In genomic region chr17:38872671-38873385, GRCh38 we compare ENCODE assay signal across 8 cellular contexts. TPM values are rescaled to one million over a fixed set of nuclear protein-coding genes. Genes with fewer than 3 reads are reported as not detected.
DNase-seq lines count a peak whose midpoint lies in the region; ATAC-seq and TF ChIP-seq lines count a peak whose summit lies in the region.

No MANE protein-coding gene starts in this region.

- H3K4me2 ChIP-seq in IMR-90 (ENCODE audit: low read depth, low read length), result peak overlapping the region; percentile 92

- CTCF ChIA-PET in AG04450 (lab: Charles Lee) (interaction anchor here (0.6 to 0.8 kb wide), 2 partner anchors 27 to 280 kb away, joined by 3 to 6 read pairs; no protein-coding TSS in a partner anchor), IMR-90 (lab: Yijun Ruan, JAX) (interaction anchor here (0.5 kb wide), 1 partner anchor 362 kb away, joined by 3 read pairs; no protein-coding TSS in a partner anchor)

- no peak overlapping the region for H2BK20ac ChIP-seq in IMR-90 (ENCODE audit: low read depth, low read length)

- peak overlapping the region; percentile 99 for H2AK9ac ChIP-seq in IMR-90 (replicated peaks; ENCODE audit: low read depth, low read length, poor library complexity)

- no peak overlapping the region for H3K18ac ChIP-seq in IMR-90 (ENCODE audit: low read depth, low read length)

- H3K36me3 Mint-ChIP-seq in naive B cell, result peaks cover 0 to 5% of the 10 kb centered on the region in 2 donors

- H3K4me1 ChIP-seq in IMR-90 (ENCODE audit: control insufficient read depth, insufficient read depth, low read length) (peaks cover 49% of the 10 kb centered on the region), body of pancreas (peaks cover 68% of the 10 kb centered on the region), HAP-1 (peaks cover 28% of the 10 kb centered on the region)

- H3K27me3 ChIP-seq in AG04450 (ENCODE audit: control insufficient read depth, insufficient read depth, low read length), result no peaks in the 10 kb centered on the region
- no peaks in the 10 kb centered on the region for H3K27me3 ChIP-seq in IMR-90 (ENCODE audit: control insufficient read depth, insufficient read depth, low read length)
- H3K27me3 ChIP-seq in body of pancreas, result no peaks in the 10 kb centered on the region
- no peaks in the 10 kb centered on the region for H3K27me3 ChIP-seq in HAP-1 (ENCODE audit: low read depth)

- peak overlapping the region; percentile 77 for H3K23ac ChIP-seq in IMR-90 (ENCODE audit: low read depth, low read length)

- H3K56ac ChIP-seq in IMR-90 (ENCODE audit: extremely low read depth, insufficient read depth, low read length), result no peak overlapping the region

- H2BK120ac ChIP-seq in IMR-90 (ENCODE audit: low read depth, low read length), result no peak overlapping the region

- peak overlapping the region; percentile 47 to 99 (median 83) for H3K27ac Mint-ChIP-seq in naive B cell

- no peak overlapping the region for H2BK15ac ChIP-seq in IMR-90 (ENCODE audit: low read depth, low read length)

- H3K27ac ChIP-seq in AG04450 (ENCODE audit: low read depth, low read length), result no peak overlapping the region
- H3K27ac ChIP-seq in IMR-90 (ENCODE audit: insufficient read depth, low read length), result peak overlapping the region; percentile 8; the same call in 1 of the 2 replicates
- peak overlapping the region; percentile 91 to 96 (median 94) for H3K27ac ChIP-seq in body of pancreas

- no TSS peak for BruUV-seq in IMR-90 (replicated peaks; lab: Mats Ljungman, UMichigan)

- peak overlapping the region; percentile 93; the same call in 1 of the 2 replicates for H3K9ac ChIP-seq in IMR-90 (ENCODE audit: low read depth, low read length)

- no peak overlapping the region for H4K91ac ChIP-seq in IMR-90 (ENCODE audit: insufficient read depth, low read depth, low read length)

- no peak for TF ChIP-seq CTCF in AG04450 (IDR thresholded peaks at IDR 0.05; ENCODE audit: low read depth, low read length)
- no peak for TF ChIP-seq CTCF in IMR-90 (conservative IDR thresholded peaks at IDR 0.05; ENCODE audit: low read depth, low read length)
- no peak for TF ChIP-seq CTCF in body of pancreas (IDR thresholded peaks at IDR 0.05)

- in situ Hi-C loops in IMR-90 (cut with MboI; ENCODE audit: low sequenced_read_pairs), result no loop called here
- in situ Hi-C loops in HAP-1 (cut with MboI; ENCODE audit: low sequenced_read_pairs), result no loop called here

- DNase-seq in AG04450 (ENCODE audit: low read depth, low spot score) (no peak), IMR-90 (no peak), body of pancreas (peak; percentile 69 to 88 (median 79)), naive B cell (no peak), H4 (ENCODE audit: low spot score) (no peak), kidney glomerular epithelial cell (lab: John Stamatoyannopoulos, UW) (no peak), HAP-1 (ENCODE audit: low spot score in 2 of 2) (no peak)

- H2BK5ac ChIP-seq in IMR-90 (ENCODE audit: low read depth, low read length, poor library complexity, severe bottlenecking), result peak overlapping the region; percentile 9

- no peak overlapping the region for H4K8ac ChIP-seq in IMR-90 (ENCODE audit: low read depth in 2 of 2, low read length in 2 of 2)

- peaks cover 36% of the 10 kb centered on the region for H3K9me1 ChIP-seq in IMR-90 (ENCODE audit: insufficient read depth, low read length)

- peak overlapping the region in 7 of 8 donors; percentile 57 to 100 (median 99) for H3K4me3 Mint-ChIP-seq in naive B cell

- H4K20me1 ChIP-seq in IMR-90 (ENCODE audit: insufficient read depth, low read length), result peaks cover 73% of the 10 kb centered on the region

- peak overlapping the region; percentile 87 for H2AK5ac ChIP-seq in IMR-90 (ENCODE audit: low read depth, low read length)

- TF ChIP-seq POLR2A in IMR-90 (IDR thresholded peaks at IDR 0.05; ENCODE audit: low read depth, low read length), result no peak
- peak in 1 of 3 donors; percentile 34 for TF ChIP-seq POLR2A in body of pancreas (IDR thresholded peaks at IDR 0.05)

- H3K4me3 ChIP-seq in AG04450 (ENCODE audit: low read depth, low read length), result peak overlapping the region; percentile 98
- peak overlapping the region; percentile 5; the same call in 1 of the 2 replicates for H3K4me3 ChIP-seq in IMR-90 (ENCODE audit: insufficient read depth, low read depth, low read length)
- H3K4me3 ChIP-seq in body of pancreas, result no peak overlapping the region
- no peak overlapping the region for H3K4me3 ChIP-seq in HAP-1

- intact Hi-C loops in IMR-90 (cut with micrococcal nuclease), result loop anchor here (5.0 kb wide), 1 partner anchor 121 kb away; the partner anchor contains the start of gene PSMB3
- intact Hi-C loops in body of pancreas (cut with DNase I), result no loop called here

- H3K27me3 Mint-ChIP-seq in naive B cell, result no peaks in the 10 kb centered on the region

- TF ChIP-seq RAD21 in IMR-90 (IDR thresholded peaks at IDR 0.05; ENCODE audit: low read length), result no peak

- H3K14ac ChIP-seq in IMR-90 (replicated peaks; ENCODE audit: low read depth, low read length), result peak overlapping the region; percentile 57; the same call in 1 of the 2 replicates

- peaks cover 0 to 61% of the 10 kb centered on the region in 2 experiments; a peak in 2 of 4 replicates for H3K79me1 ChIP-seq in IMR-90 (ENCODE audit: low read depth in 1 of 2, low read length in 2 of 2)

- POLR2A ChIA-PET in AG04450 (lab: Yijun Ruan, JAX), result interaction anchor here (0.6 to 6.5 kb wide), 5 partner anchors 11 to 74 kb away, joined by 3 to 74 read pairs (median 3); partner anchors contain the start of genes PIP4K2B and RPL23
- POLR2A ChIA-PET in IMR-90 (lab: Charles Lee; ENCODE audit: unreplicated experiment), result interaction anchor here (0.7 kb wide), 1 partner anchor 13 kb away, joined by 4 read pairs; no protein-coding TSS in a partner anchor

- H3K9me3 Mint-ChIP-seq in naive B cell, result no peaks in the 10 kb centered on the region

- peak overlapping the region; percentile 96; the same call in 1 of the 2 replicates for H3K4ac ChIP-seq in IMR-90 (ENCODE audit: low read depth, low read length)

- dilution Hi-C loops in IMR-90 (cut with HindIII; ENCODE audit: low sequenced_read_pairs, unreplicated experiment), result no loop called here

- no peaks in the 10 kb centered on the region; the same call in 1 of the 2 replicates for H3K9me3 ChIP-seq in AG04450 (ENCODE audit: control insufficient read depth, insufficient read depth, low read length)
- H3K9me3 ChIP-seq in IMR-90 (ENCODE audit: control insufficient read depth, insufficient read depth, low read length), result no peaks in the 10 kb centered on the region
- no peaks in the 10 kb centered on the region for H3K9me3 ChIP-seq in body of pancreas
- 0 out of 2 replicates have a peak, but pooled peaks cover 2% of the 10 kb centered on the region for H3K9me3 ChIP-seq in HAP-1

- no peak overlapping the region for H2AFZ ChIP-seq in IMR-90 (replicated peaks; ENCODE audit: low read length, poor library complexity)

- ATAC-seq in IMR-90 (ENCODE audit: low read depth) (no peak), body of pancreas (peak; percentile 22), naive B cell (ENCODE audit: low read depth in 2 of 2) (no peak), HG03039 (IDR thresholded peaks at IDR 0.05; ENCODE audit: unreplicated experiment) (no peak)

- H3K4me1 Mint-ChIP-seq in naive B cell, result peaks cover 66 to 90% (median 82%) of the 10 kb centered on the region in 3 donors

- H4K5ac ChIP-seq in IMR-90 (ENCODE audit: low read depth, low read length), result no peak overlapping the region

- WGBS in IMR-90 (ENCODE audit: extremely low coverage in 2 of 2, insufficient read length in 1 of 2), 2 experiments, result 90% methylated on average over 2 of the region's 9 CpGs; no CpG with 5 or more reads in 1 of the 2 experiments
- WGBS in body of pancreas, 2 donors, result 29 to 37% methylated on average over 8 to 9 of the region's 9 CpGs

- H3K36me3 ChIP-seq in IMR-90 (ENCODE audit: control insufficient read depth, insufficient read depth, low read length) (peaks cover 36% of the 10 kb centered on the region), body of pancreas (replicated peaks in 1 of 2; ENCODE audit: insufficient read depth in 1 of 2, low read depth in 2 of 2) (no peaks in the 10 kb centered on the region), HAP-1 (replicated peaks) (0 out of 2 replicates have a peak, but pooled peaks cover 4% of the 10 kb centered on the region)

TF ChIP-seq in IMR-90, 13 proteins besides CTCF, POLR2A, EP300 and RAD21 (continues in another document):
- no peak for TF ChIP-seq BHLHE40 (IDR thresholded peaks at IDR 0.05; ENCODE audit: low read depth, low read length)
- TF ChIP-seq CHD1 (IDR thresholded peaks at IDR 0.05; ENCODE audit: low read depth, low read length), result no peak

RNA-seq across cellular contexts. Expression of gene LASP1, which starts 3.0 kb away (rescaled TPM):
- polyA plus RNA-seq in AG04450 (2011; rRNA removed), result 181 and 222 TPM in 2 replicates
- polyA minus RNA-seq in AG04450 (2011; rRNA and poly(A)+ RNA removed), result 263 and 288 TPM in 2 replicates
- total RNA-seq in IMR-90 (2012; rRNA removed), result 79.8 and 113 TPM in 2 replicates
- 262 and 304 TPM in 2 replicates for polyA plus RNA-seq in IMR-90 (2012; rRNA removed)
- polyA plus RNA-seq in IMR-90 (2012; cell fraction: cytosol; rRNA removed), result 126 and 206 TPM in 2 replicates
- polyA plus RNA-seq in IMR-90 (2012; cell fraction: nucleus; rRNA removed; ENCODE audit: low replicate concordance), result 161 and 251 TPM in 2 replicates
- 10 to 100 TPM; 70.3 to 76.1 TPM for total RNA-seq in body of pancreas
- 10 to 100 TPM; 28.4 to 47.4 (median 41.8) TPM for polyA plus RNA-seq in naive B cell (ENCODE audit: low read depth in 6 of 6)
- 99.0 and 133 TPM in 2 replicates for total RNA-seq in H4 (2014; rRNA removed; shearing (Covaris generic))

RNA-seq across cellular contexts. Expression of gene RPL23, which starts 19.3 kb away (rescaled TPM):
- polyA plus RNA-seq in AG04450 (2011; rRNA removed) (2,769 and 3,155 TPM in 2 replicates), IMR-90 (2012; rRNA removed) (1,882 and 2,308 TPM in 2 replicates), naive B cell (ENCODE audit: low read depth in 6 of 6) (1,000 to 10,000 TPM in 5 of 6 donors, 100 to 1,000 TPM in 1; 798 to 1,720 (median 1,485) TPM)
- polyA minus RNA-seq in AG04450 (2011; rRNA and poly(A)+ RNA removed), result 380 and 454 TPM in 2 replicates
- total RNA-seq in IMR-90 (2012; rRNA removed) (1,170 and 2,401 TPM in 2 replicates), body of pancreas (100 to 1,000 TPM; 693 to 755 TPM)
- 437 and 806 TPM in 2 replicates for polyA plus RNA-seq in IMR-90 (2012; cell fraction: cytosol; rRNA removed)
- polyA plus RNA-seq in IMR-90 (2012; cell fraction: nucleus; rRNA removed; ENCODE audit: low replicate concordance), result 76.8 and 944 TPM in 2 replicates
- total RNA-seq in H4 (2014; rRNA removed; shearing (Covaris generic)), result 1,542 and 1,557 TPM in 2 replicates

RNA-seq across cellular contexts. Expression of gene CWC25, which starts 47.7 kb away (rescaled TPM):
- 13.3 and 15.3 TPM in 2 replicates for polyA plus RNA-seq in AG04450 (2011; rRNA removed)
- polyA minus RNA-seq in AG04450 (2011; rRNA and poly(A)+ RNA removed), result 6.3 and 7.0 TPM in 2 replicates
- 9.1 and 9.7 TPM in 2 replicates for total RNA-seq in IMR-90 (2012; rRNA removed)
- polyA plus RNA-seq in IMR-90 (2012; rRNA removed), result 14.9 and 16.1 TPM in 2 replicates
- polyA plus RNA-seq in IMR-90 (2012; cell fraction: cytosol; rRNA removed), result 3.5 and 6.3 TPM in 2 replicates
- 23.8 and 64.0 TPM in 2 replicates for polyA plus RNA-seq in IMR-90 (2012; cell fraction: nucleus; rRNA removed; ENCODE audit: low replicate concordance)
- total RNA-seq in body of pancreas, result 10 to 100 TPM; 15.0 to 39.2 TPM
- 10 to 100 TPM in 4 of 6 donors, 1 to 10 TPM in 2; 9.2 to 13.4 (median 11.5) TPM for polyA plus RNA-seq in naive B cell (ENCODE audit: low read depth in 6 of 6)
- 5.2 and 8.1 TPM in 2 replicates for total RNA-seq in H4 (2014; rRNA removed; shearing (Covaris generic))

Comparison
In these comparisons a context has a peak if more than half of its experiments do, and no peak if none do; other contexts are left out.
1. DNase-seq: peak in body of pancreas (4 of 4); none in AG04450 (single experiment), IMR-90 (single experiment), naive B cell (single experiment), H4 (single experiment), kidney glomerular epithelial cell (single experiment) and HAP-1 (0 of 2).
2. H3K4me3 ChIP-seq: peak in AG04450 (single experiment) and IMR-90 (single experiment); none in body of pancreas (0 of 2) and HAP-1 (single experiment).